Comparison of ENCODE assay signal across 8 cellular contexts in genomic region chr7:72493850-72494661, GRCh38.
DNase-seq lines count a peak whose midpoint lies in the region; ATAC-seq and TF ChIP-seq lines count a peak whose summit lies in the region.

No MANE protein-coding gene starts in this region.

- H3K36me3 ChIP-seq in neural cell (ENCODE audit: insufficient read depth, low read length) = no peaks in the 10 kb centered on the region

- H3K27ac ChIP-seq in neural cell (ENCODE audit: low read length) = no peak overlapping the region

- H3K9ac ChIP-seq in neural cell (ENCODE audit: low read length) = no peak overlapping the region

- POLR2A ChIA-PET in HEK293T (lab: Yijun Ruan, JAX) = no interaction called here

- in situ Hi-C loops in Caki2 (cut with HindIII; ENCODE audit: low pct_unique_long_range_greater_than_20kb, low sequenced_read_pairs) = no loop called here

- H3K9me2 ChIP-seq in neural cell (ENCODE audit: insufficient read depth, low read length) = no peaks in the 10 kb centered on the region

- peak; percentile 23 for DNase-seq in Caki2 (ENCODE audit: low read depth)
- peak; percentile 69 for DNase-seq in HEK293T (ENCODE audit: extremely low spot score)
- DNase-seq in NCI-H748 (lab: John Stamatoyannopoulos, UW; ENCODE audit: unreplicated experiment) = peak; percentile 76
- DNase-seq in activated CD8-positive, alpha-beta memory T cell treated with anti-CD3 and anti-CD28 coated beads, Interleukin-2, amount 50 U/mL, for 24 hours (ENCODE audit: extremely low read depth) = peak; percentile 17
- DNase-seq in fibroblast of peridontal ligament (ENCODE audit: extremely low read depth) = peak; percentile 39
- peak; percentile 56 for DNase-seq in ureter (ENCODE audit: low spot score)

- no peaks in the 10 kb centered on the region for H4K20me1 ChIP-seq in neural cell (ENCODE audit: insufficient read depth)

- peak; percentile 67 for TF ChIP-seq CTCF in neural cell (IDR thresholded peaks at IDR 0.05; ENCODE audit: poor library complexity, severe bottlenecking)

- CTCF ChIA-PET in HEK293T (lab: Yijun Ruan, JAX) = interaction anchor here (0.6 to 1.4 kb wide), 5 partner anchors 9 to 739 kb away, joined by 3 to 4 read pairs (median 4); no protein-coding TSS in a partner anchor

- H3F3A ChIP-seq in neural cell (ENCODE audit: insufficient read depth, low read length, poor library complexity, severe bottlenecking) = no peaks in the 10 kb centered on the region

- no peak overlapping the region for H2AFZ ChIP-seq in neural cell (ENCODE audit: low read depth, low read length)

- H3K4me3 ChIP-seq in neural cell (ENCODE audit: low read length) = no peak overlapping the region

- no peaks in the 10 kb centered on the region for H3K27me3 ChIP-seq in neural cell (ENCODE audit: insufficient read depth, low read depth, low read length)

- no peaks in the 10 kb centered on the region for H3K79me2 ChIP-seq in neural cell (replicated peaks; ENCODE audit: insufficient read depth, low read length)

- H3K4me2 ChIP-seq in neural cell (ENCODE audit: low read length) = no peak overlapping the region

- TF ChIP-seq EP300 in neural cell (conservative IDR thresholded peaks at IDR 0.05; ENCODE audit: poor library complexity, severe bottlenecking) = no peak

- peak; percentile 66 for TF ChIP-seq RAD21 in neural cell (conservative IDR thresholded peaks at IDR 0.05)

- ATAC-seq in GM21576 (IDR thresholded peaks at IDR 0.05; ENCODE audit: unreplicated experiment) = no peak

- H3K9me3 ChIP-seq in neural cell (ENCODE audit: low read length) = no peaks in the 10 kb centered on the region

TF ChIP-seq in HEK293T, 16 proteins besides CTCF, POLR2A, EP300 and RAD21:
- TF ChIP-seq NFRKB (IDR thresholded peaks at IDR 0.05) = no peak
- TF ChIP-seq L3MBTL2 (conservative IDR thresholded peaks at IDR 0.05) = no peak
- TF ChIP-seq FOXK2 (IDR thresholded peaks at IDR 0.05) = no peak
- TF ChIP-seq BHLHE40 (IDR thresholded peaks at IDR 0.05; ENCODE audit: borderline replicate concordance) = no peak
- TF ChIP-seq ELF4 (IDR thresholded peaks at IDR 0.05) = no peak
TF ChIP-seq in HEK293T: peak in this region for 0.

TF ChIP-seq in neural cell, 6 proteins besides CTCF, POLR2A, EP300 and RAD21:
- TF ChIP-seq EZH2 (IDR thresholded peaks at IDR 0.05; ENCODE audit: borderline replicate concordance, insufficient read depth, low read length, poor library complexity, severe bottlenecking) (no peak), SMC3 (conservative IDR thresholded peaks at IDR 0.05; ENCODE audit: poor library complexity) (peak; percentile 75)

Comparison
In these comparisons a context has a peak if more than half of its experiments do, and no peak if none do; other contexts are left out.
1. DNase-seq: peak in every context shown above with its lines; median percentile 76 in NCI-H748; 69 in HEK293T; 56 in ureter; 39 in fibroblast of peridontal ligament; 23 in Caki2; 17 in activated CD8-positive, alpha-beta memory T cell treated with anti-CD3 and anti-CD28 coated beads, Interleukin-2, amount 50 U/mL, for 24 hours.